In genomic region chr7:66359656-66360211, GRCh38 we compare ENCODE assay signal across 17 cellular contexts.
DNase-seq lines count a peak whose midpoint lies in the region; ATAC-seq and TF ChIP-seq lines count a peak whose summit lies in the region.
"Had no signal": no experiment of that assay in that cellular context is flagged by ENCODE, and none has a peak within 500 bp of the region (broad histone marks: within the 10 kb centered on the region; RNA-seq: fewer than 3 reads in every experiment).

No MANE protein-coding gene starts in this region.

- H3K4me3 ChIP-seq in SK-N-SH (ENCODE audit: low read depth in 2 of 2, low read length in 1 of 2) (no peak overlapping the region), esophagus squamous epithelium (no peak overlapping the region)
- H3K4me3 ChIP-seq: adrenal gland, coronary artery, mucosa of descending colon, psoas muscle, tibial nerve had no signal

- H3K27me3 ChIP-seq in SK-N-SH (ENCODE audit: insufficient read depth): no peaks in the 10 kb centered on the region
- no peaks in the 10 kb centered on the region for H3K27me3 ChIP-seq in esophagus squamous epithelium
- H3K27me3 ChIP-seq: adrenal gland, tibial nerve had no signal

- WGBS in SK-N-SH (ENCODE audit: low lambda C conversion rate): 87% methylated on average over 8 of the region's 11 CpGs
- 18 to 44% methylated on average over 7 to 11 of the region's 11 CpGs for WGBS in esophagus squamous epithelium, 2 donors

- no peak for TF ChIP-seq EP300 in SK-N-SH (IDR thresholded peaks at IDR 0.05; ENCODE audit: borderline replicate concordance in 1 of 2, low read depth in 1 of 2, low read length in 1 of 2)

- TF ChIP-seq CTCF in SK-N-SH (IDR thresholded peaks at IDR 0.05) (no peak), esophagus squamous epithelium (IDR thresholded peaks at IDR 0.05) (no peak)

- peaks cover 13 to 18% of the 10 kb centered on the region in 2 experiments; a peak in 3 of 4 replicates for H3K4me1 ChIP-seq in SK-N-SH (ENCODE audit: control insufficient read depth in 1 of 2, insufficient read depth in 2 of 2, low read depth in 1 of 2, low read length in 1 of 2)
- H3K4me1 ChIP-seq in esophagus squamous epithelium: peaks cover 12 to 77% (median 23%) of the 10 kb centered on the region in 3 donors
- H3K4me1 ChIP-seq: adrenal gland, psoas muscle had no signal

- H3K9me2 ChIP-seq in SK-N-SH: no peaks in the 10 kb centered on the region

- no peak for TF ChIP-seq POLR2A in esophagus squamous epithelium (IDR thresholded peaks at IDR 0.05)

- H3K9ac ChIP-seq in SK-N-SH: no peak overlapping the region

- H3K36me3 ChIP-seq in SK-N-SH (replicated peaks in 1 of 2; ENCODE audit: control insufficient read depth in 1 of 2, insufficient read depth in 2 of 2, low read length in 1 of 2) (peaks cover 0 to 4% of the 10 kb centered on the region in 2 experiments), esophagus squamous epithelium (no peaks in the 10 kb centered on the region)
- H3K36me3 ChIP-seq: adrenal gland had no signal

- no peak overlapping the region for H3K4me2 ChIP-seq in SK-N-SH

- H3F3A ChIP-seq in SK-N-SH (replicated peaks; ENCODE audit: insufficient read depth): no peaks in the 10 kb centered on the region

- TF ChIP-seq RAD21 in SK-N-SH (IDR thresholded peaks at IDR 0.05; ENCODE audit: low read length): no peak

- no peak overlapping the region for H2AFZ ChIP-seq in SK-N-SH (ENCODE audit: low read depth)

- no peaks in the 10 kb centered on the region for H3K9me3 ChIP-seq in SK-N-SH
- H3K9me3 ChIP-seq in esophagus squamous epithelium: no peaks in the 10 kb centered on the region
- H3K9me3 ChIP-seq: adrenal gland, mucosa of descending colon, psoas muscle, tibial nerve had no signal

- ATAC-seq in GM18858 (IDR thresholded peaks at IDR 0.05; ENCODE audit: unreplicated experiment): no peak
- ATAC-seq: mucosa of descending colon, psoas muscle had no signal

- in situ Hi-C loops in G401 (cut with HindIII; ENCODE audit: low sequenced_read_pairs): no loop called here

- H3K79me2 ChIP-seq in SK-N-SH (ENCODE audit: insufficient read depth): no peaks in the 10 kb centered on the region

- CTCF ChIA-PET in SK-N-SH (lab: Yijun Ruan, JAX): interaction anchor here (0.9 kb wide), 1 partner anchor 219 kb away, joined by 3 read pairs; no protein-coding TSS in a partner anchor

- H3K27ac ChIP-seq in SK-N-SH (ENCODE audit: low read depth in 2 of 2, low read length in 1 of 2) (peak overlapping the region in 1 of 2 experiments; percentile 7; a peak in 1 of 4 replicates), esophagus squamous epithelium (peak overlapping the region; percentile 47 to 76 (median 70))
- H3K27ac ChIP-seq: adrenal gland, coronary artery, psoas muscle had no signal

- intact Hi-C loops in esophagus squamous epithelium (cut with DNase I): no loop called here

- H4K20me1 ChIP-seq in SK-N-SH (ENCODE audit: insufficient read depth): no peaks in the 10 kb centered on the region

- peak; percentile 87 for DNase-seq in G401 (ENCODE audit: low spot score)
- peak; percentile 26 for DNase-seq in SK-N-SH
- DNase-seq in esophagus squamous epithelium (lab: John Stamatoyannopoulos, UW): no peak
- peak; percentile 8 for DNase-seq in pons (ENCODE audit: low spot score)
- no peak for DNase-seq in SW 1271 (lab: John Stamatoyannopoulos, UW)
- DNase-seq in NCI-H345 treated with DMSO at 0.1 percent for 48 hours (lab: John Stamatoyannopoulos, UW; ENCODE audit: unreplicated experiment): no peak
- DNase-seq in NAMALWA (ENCODE audit: low spot score): no peak
- DNase-seq: activated CD4-positive, alpha-beta T cell treated with anti-CD3 and anti-CD28 coated beads for 48 hours; activated T-cell treated with anti-CD3 and anti-CD28 coated beads, Interleukin-2, amount 50 U/mL, for 48 hours; DMS79; mucosa of descending colon; NCI-H345; psoas muscle had no signal

- POLR2A ChIA-PET in SK-N-SH (lab: Yijun Ruan, JAX): no interaction called here

TF ChIP-seq in SK-N-SH, 30 proteins besides CTCF, POLR2A, EP300 and RAD21:
- TF ChIP-seq USF1 (IDR thresholded peaks at IDR 0.05; ENCODE audit: borderline replicate concordance, low read depth) (no peak), TCF12 (IDR thresholded peaks at IDR 0.05) (peak; percentile 11; the same call in 1 of the 2 replicates)
TF ChIP-seq in SK-N-SH: peak in this region for 1.

Comparison
In these comparisons a context has a peak if more than half of its experiments do, and no peak if none do; other contexts are left out.
1. DNase-seq: peak in G401 (single experiment), SK-N-SH (single experiment) and pons (single experiment); none in esophagus squamous epithelium (single experiment), SW 1271 (0 of 2), NCI-H345 treated with DMSO at 0.1 percent for 48 hours (single experiment) and NAMALWA (single experiment).